In genomic region chr6:134169881-134170486, GRCh38 we compare ENCODE assay signal across 12 cellular contexts.
A peak's percentile ranks its signal among the peaks of the same experiment; 100 is the strongest.
DNase-seq lines count a peak whose midpoint lies in the region; ATAC-seq and TF ChIP-seq lines count a peak whose summit lies in the region.
"Had no signal": no experiment of that assay in that cellular context is flagged by ENCODE, and none has a peak within 500 bp of the region (broad histone marks: within the 10 kb centered on the region; RNA-seq: fewer than 3 reads in every experiment).

No MANE protein-coding gene starts in this region.

- no peak for DNase-seq in activated T-cell treated with anti-CD3 and anti-CD28 coated beads, Interleukin-2, amount 50 U/mL, for 72 hours
- DNase-seq in activated T-cell treated with anti-CD3 and anti-CD28 coated beads, Interleukin-2, amount 50 U/mL, for 48 hours: no peak
- DNase-seq in mammary epithelial cell (peak; percentile 22), lower lobe of right lung (no peak), testis (peak; percentile 26), NCI-H1092 (lab: John Stamatoyannopoulos, UW) (no peak), NCI-H748 treated with DMSO at 0.1 percent for 48 hours (lab: John Stamatoyannopoulos, UW) (no peak), ureter (ENCODE audit: low spot score) (no peak)
- DNase-seq: C1 segment of cervical spinal cord; KBM-7; stimulated activated CD4-positive, alpha-beta T cell treated with anti-CD3 and anti-CD28 coated beads, Interleukin-12 subunit alpha, Interleukin-12 subunit beta, amount 100 ng/mL, for 4 hours had no signal

- intact Hi-C loops in mammary epithelial cell (cut with micrococcal nuclease): loop anchor here (10.0 kb wide), 1 partner anchor 175 kb away; no protein-coding TSS in a partner anchor
- intact Hi-C loops in lower lobe of right lung (cut with DNase I): loop anchor here (5.0 kb wide), 2 partner anchors 472 to 652 kb away; no protein-coding TSS in a partner anchor
- intact Hi-C loops in testis (cut with DNase I; ENCODE audit: low total_unique reads): loop anchor here (10.0 kb wide), 1 partner anchor 475 kb away; no protein-coding TSS in a partner anchor

- no peak for ATAC-seq in activated T-cell treated with anti-CD3 and anti-CD28 coated beads, Interleukin-2, amount 50 U/mL, for 72 hours (replicated peaks in 1 of 2)
- no peak for ATAC-seq in lower lobe of right lung
- ATAC-seq: gastroesophageal sphincter had no signal

- WGBS in mammary epithelial cell (ENCODE audit: low coverage, missing lambda C conversion rate): 31% methylated on average over 21 of the region's 23 CpGs
- WGBS in testis, 2 donors: 62 to 75% methylated on average over 23 of the region's 23 CpGs

- peak overlapping the region; percentile 52 for H3K27ac Mint-ChIP-seq in activated T-cell treated with anti-CD3 and anti-CD28 coated beads, Interleukin-2, amount 50 U/mL, for 72 hours

- H3K9ac ChIP-seq in mammary epithelial cell (ENCODE audit: insufficient read depth, low read length): peak overlapping the region; percentile 99

- dilution Hi-C loops in mammary epithelial cell (cut with HindIII; ENCODE audit: low sequenced_read_pairs): loop anchor here (5.0 to 25.0 kb wide), 4 partner anchors 255 to 652 kb away; no protein-coding TSS in a partner anchor

- peak overlapping the region in 1 of 2 donors; percentile 34 for H3K4me3 Mint-ChIP-seq in activated T-cell treated with anti-CD3 and anti-CD28 coated beads, Interleukin-2, amount 50 U/mL, for 72 hours

- in situ Hi-C loops in mammary epithelial cell (cut with MboI; ENCODE audit: low sequenced_read_pairs in 2 of 2): loop anchor here (5.0 to 10.0 kb wide), 4 partner anchors 345 to 765 kb away; no protein-coding TSS in a partner anchor

- peak overlapping the region; percentile 52 to 99 (median 97) for H3K4me3 ChIP-seq in mammary epithelial cell (replicated peaks in 1 of 3; ENCODE audit: insufficient read depth in 1 of 3, low read depth in 2 of 3, low read length in 3 of 3)
- H3K4me3 ChIP-seq in lower lobe of right lung: peak overlapping the region; percentile 67
- H3K4me3 ChIP-seq in testis: no peak overlapping the region

- no peaks in the 10 kb centered on the region for H3K27me3 ChIP-seq in mammary epithelial cell (ENCODE audit: insufficient read depth, low read length)
- no peaks in the 10 kb centered on the region for H3K27me3 ChIP-seq in lower lobe of right lung (ENCODE audit: low read depth)
- H3K27me3 ChIP-seq in testis: no peaks in the 10 kb centered on the region
- H3K27me3 ChIP-seq: gastroesophageal sphincter had no signal

- CTCF ChIA-PET in mammary epithelial cell (lab: Charles Lee; ENCODE audit: low non-redundant PET): interaction anchor here (0.7 kb wide), 1 partner anchor 298 kb away, joined by 4 read pairs; no protein-coding TSS in a partner anchor

- no peak overlapping the region for H2AFZ ChIP-seq in mammary epithelial cell (ENCODE audit: low read depth, low read length)

- H3K9me3 Mint-ChIP-seq in activated T-cell treated with anti-CD3 and anti-CD28 coated beads, Interleukin-2, amount 50 U/mL, for 72 hours: no peaks in the 10 kb centered on the region

- H3K36me3 Mint-ChIP-seq in activated T-cell treated with anti-CD3 and anti-CD28 coated beads, Interleukin-2, amount 50 U/mL, for 72 hours (ENCODE audit: insufficient read depth in 2 of 2): peaks cover 12 to 32% of the 10 kb centered on the region in 2 donors

- BruUV-seq in mammary epithelial cell (replicated peaks; lab: Mats Ljungman, UMichigan): no TSS peak

- TF ChIP-seq CTCF in mammary epithelial cell (conservative IDR thresholded peaks at IDR 0.05 in 1 of 2, IDR thresholded peaks at IDR 0.05 in 1 of 2; ENCODE audit: extremely low read depth in 1 of 2, insufficient read depth in 1 of 2, low read depth in 1 of 2, low read length in 2 of 2) (no peak), lower lobe of right lung (IDR thresholded peaks at IDR 0.05) (no peak), testis (IDR thresholded peaks at IDR 0.05) (no peak)

- peaks cover 52% of the 10 kb centered on the region for H3K79me2 ChIP-seq in mammary epithelial cell (ENCODE audit: insufficient read depth, low read length)

- H3K4me2 ChIP-seq in mammary epithelial cell (ENCODE audit: insufficient read depth, low read depth, low read length): peak overlapping the region; percentile 85

- no peaks in the 10 kb centered on the region for H3K27me3 Mint-ChIP-seq in activated T-cell treated with anti-CD3 and anti-CD28 coated beads, Interleukin-2, amount 50 U/mL, for 72 hours (ENCODE audit: low read depth)

- peaks cover 22% of the 10 kb centered on the region for H3K4me1 ChIP-seq in mammary epithelial cell (ENCODE audit: insufficient read depth, low read length)
- H3K4me1 ChIP-seq in lower lobe of right lung: peaks cover 38% of the 10 kb centered on the region
- peaks cover 19% of the 10 kb centered on the region for H3K4me1 ChIP-seq in testis

- H3K4me1 Mint-ChIP-seq in activated T-cell treated with anti-CD3 and anti-CD28 coated beads, Interleukin-2, amount 50 U/mL, for 72 hours (ENCODE audit: low read depth): peaks cover 34% of the 10 kb centered on the region

- peaks cover 50% of the 10 kb centered on the region for H3K36me3 ChIP-seq in mammary epithelial cell (ENCODE audit: insufficient read depth, low read length)
- peaks cover 64% of the 10 kb centered on the region for H3K36me3 ChIP-seq in lower lobe of right lung
- no peaks in the 10 kb centered on the region for H3K36me3 ChIP-seq in testis (ENCODE audit: low read depth, missing control alignments)

- peaks cover 4% of the 10 kb centered on the region for H4K20me1 ChIP-seq in mammary epithelial cell (ENCODE audit: insufficient read depth, low read length)

- peak overlapping the region; percentile 94 for H3K27ac ChIP-seq in mammary epithelial cell (ENCODE audit: insufficient read depth, low read depth, low read length)
- peak overlapping the region; percentile 99 for H3K27ac ChIP-seq in lower lobe of right lung
- no peak overlapping the region for H3K27ac ChIP-seq in testis
- H3K27ac ChIP-seq: gastroesophageal sphincter had no signal

- TF ChIP-seq POLR2A in testis (IDR thresholded peaks at IDR 0.05): no peak

- H3K9me3 ChIP-seq in mammary epithelial cell (replicated peaks; ENCODE audit: insufficient read depth, low read length) (no peaks in the 10 kb centered on the region), lower lobe of right lung (no peaks in the 10 kb centered on the region), testis (no peaks in the 10 kb centered on the region)
- H3K9me3 ChIP-seq: gastroesophageal sphincter had no signal

Comparison
In these comparisons a context has a peak if more than half of its experiments do, and no peak if none do; other contexts are left out.
1. DNase-seq: peak in mammary epithelial cell (single experiment) and testis (single experiment); none in activated T-cell treated with anti-CD3 and anti-CD28 coated beads, Interleukin-2, amount 50 U/mL, for 72 hours (0 of 2), activated T-cell treated with anti-CD3 and anti-CD28 coated beads, Interleukin-2, amount 50 U/mL, for 48 hours (0 of 2), lower lobe of right lung (single experiment), NCI-H1092 (single experiment), NCI-H748 treated with DMSO at 0.1 percent for 48 hours (single experiment) and ureter (single experiment).
2. H3K27ac ChIP-seq: peak in mammary epithelial cell (single experiment) and lower lobe of right lung (single experiment); none in testis (0 of 2).
3. H3K4me3 ChIP-seq: peak in mammary epithelial cell (3 of 3) and lower lobe of right lung (single experiment); none in testis (0 of 2).